Comparison of ENCODE assay signal across 1 cellular context in genomic region chr1:157963713-157964112, GRCh38.
TF ChIP-seq lines count a peak whose summit lies in the region.

No MANE protein-coding gene starts in this region.

TF ChIP-seq in GM23338, 12 proteins besides CTCF, POLR2A, EP300 and RAD21 (continued from another document):
- TF ChIP-seq ZNF462 (CRISPR knock-in tag; IDR thresholded peaks at IDR 0.05), result no peak
- TF ChIP-seq JUNB (IDR thresholded peaks at IDR 0.05; ENCODE audit: unreplicated experiment), result no peak
- TF ChIP-seq POLR2AphosphoS5 (IDR thresholded peaks at IDR 0.05; ENCODE audit: low read depth), result no peak
- TF ChIP-seq NANOG (IDR thresholded peaks at IDR 0.05; ENCODE audit: borderline replicate concordance), result no peak
- no peak for TF ChIP-seq ZNF114 (CRISPR knock-in tag; IDR thresholded peaks at IDR 0.05)
